In genomic region chr6:156513504-156513903, GRCh38 we compare ENCODE assay signal across 26 cellular contexts.
"Had no signal": no experiment of that assay in that cellular context is flagged by ENCODE, and none has a peak within 500 bp of the region (broad histone marks: within the 10 kb centered on the region; RNA-seq: fewer than 3 reads in every experiment).

No MANE protein-coding gene starts in this region.

- H3K4me3 Mint-ChIP-seq: activated CD8-positive, alpha-beta T cell treated with anti-CD3 and anti-CD28 coated beads for 36 hours; activated naive CD4-positive, alpha-beta T cell treated with anti-CD3 and anti-CD28 coated beads for 36 hours; activated naive CD4-positive, alpha-beta T cell treated with anti-CD3 and anti-CD28 coated beads, Interleukin-2, amount 50 U/mL, for 24 hours; activated naive CD8-positive, alpha-beta T cell treated with anti-CD3 and anti-CD28 coated beads for 36 hours; activated naive CD8-positive, alpha-beta T cell treated with anti-CD3 and anti-CD28 coated beads, Interleukin-2, amount 50 U/mL, for 24 hours; activated T-helper 1 cell treated with anti-CD3 and anti-CD28 coated beads, Interleukin-12 subunit alpha, Interleukin-12 subunit beta, Interleukin-2, Interleukin-4 antibody, amounts not matched to agents 30 ng/mL and 10 ng/mL and 1 ng/mL, durations not matched to agents 14 hours and 24 hours and 36 hours; WTC11 had no signal

- H3K27ac Mint-ChIP-seq: activated CD8-positive, alpha-beta T cell treated with anti-CD3 and anti-CD28 coated beads for 36 hours; activated naive CD4-positive, alpha-beta T cell treated with anti-CD3 and anti-CD28 coated beads for 36 hours; activated naive CD4-positive, alpha-beta T cell treated with anti-CD3 and anti-CD28 coated beads, Interleukin-2, amount 50 U/mL, for 24 hours; activated naive CD8-positive, alpha-beta T cell treated with anti-CD3 and anti-CD28 coated beads for 36 hours; activated naive CD8-positive, alpha-beta T cell treated with anti-CD3 and anti-CD28 coated beads, Interleukin-2, amount 50 U/mL, for 24 hours; activated T-helper 1 cell treated with anti-CD3 and anti-CD28 coated beads, Interleukin-12 subunit alpha, Interleukin-12 subunit beta, Interleukin-2, Interleukin-4 antibody, amounts not matched to agents 30 ng/mL and 10 ng/mL and 1 ng/mL, durations not matched to agents 14 hours and 24 hours and 36 hours; activated T-helper 2 cell treated with anti-CD3 and anti-CD28 coated beads, Interferon-gamma antibody, Interleukin-2, Interleukin-4, amounts not matched to agents 10 μg/mL and 5 μg/mL and 100 μg/mL, durations not matched to agents 14 hours and 24 hours and 36 hours; WTC11 had no signal

- H3K9me3 Mint-ChIP-seq: activated naive CD4-positive, alpha-beta T cell treated with anti-CD3 and anti-CD28 coated beads for 36 hours; activated naive CD8-positive, alpha-beta T cell treated with anti-CD3 and anti-CD28 coated beads for 36 hours; activated naive CD8-positive, alpha-beta T cell treated with anti-CD3 and anti-CD28 coated beads, Interleukin-2, amount 50 U/mL, for 24 hours; activated T-helper 2 cell treated with anti-CD3 and anti-CD28 coated beads, Interferon-gamma antibody, Interleukin-2, Interleukin-4, amounts not matched to agents 10 μg/mL and 5 μg/mL and 100 μg/mL, durations not matched to agents 14 hours and 24 hours and 36 hours; WTC11 had no signal

- H3K36me3 Mint-ChIP-seq: activated naive CD4-positive, alpha-beta T cell treated with anti-CD3 and anti-CD28 coated beads, Interleukin-2, amount 50 U/mL, for 24 hours; activated naive CD8-positive, alpha-beta T cell treated with anti-CD3 and anti-CD28 coated beads for 36 hours had no signal

- H3K4me1 ChIP-seq: adrenal gland, body of pancreas, colonic mucosa had no signal

- ATAC-seq: activated CD8-positive, alpha-beta T cell treated with anti-CD3 and anti-CD28 coated beads for 36 hours; activated naive CD8-positive, alpha-beta T cell treated with anti-CD3 and anti-CD28 coated beads, Interleukin-2, amount 50 U/mL, for 24 hours; body of pancreas; WTC11 had no signal

- DNase-seq: activated CD4-positive, alpha-beta T cell treated with anti-CD3 and anti-CD28 coated beads for 48 hours; activated CD4-positive, alpha-beta T cell treated with anti-CD3 and anti-CD28 coated beads, Interleukin-2, amount 50 U/mL, for 1 hour; activated CD4-positive, alpha-beta T cell treated with anti-CD3 and anti-CD28 coated beads, Interleukin-2, amount 50 U/mL, for 48 hours; activated CD8-positive, alpha-beta memory T cell treated with anti-CD3 and anti-CD28 coated beads for 24 hours; activated CD8-positive, alpha-beta T cell treated with anti-CD3 and anti-CD28 coated beads for 36 hours; activated effector memory CD4-positive, alpha-beta T cell treated with anti-CD3 and anti-CD28 coated beads, Interleukin-2, amount 50 U/mL, for 16 hours; activated naive CD4-positive, alpha-beta T cell treated with anti-CD3 and anti-CD28 coated beads for 36 hours; activated naive CD8-positive, alpha-beta T cell treated with anti-CD3 and anti-CD28 coated beads for 36 hours; activated naive CD8-positive, alpha-beta T cell treated with anti-CD3 and anti-CD28 coated beads, Interleukin-2, amount 50 U/mL, for 24 hours; activated T-cell treated with anti-CD3 and anti-CD28 coated beads, Interleukin-2, amount 50 U/mL, for 48 hours; adrenal gland; amygdala; aorta; body of pancreas; caudate nucleus; colonic mucosa; effector CD8-positive, alpha-beta T cell; foreskin fibroblast; head of caudate nucleus; T-helper 2 cell had no signal

- H3K36me3 ChIP-seq: adrenal gland, colonic mucosa had no signal

- H3K4me3 ChIP-seq: adrenal gland, body of pancreas, colonic mucosa had no signal

- H3K27me3 ChIP-seq: adrenal gland, body of pancreas, colonic mucosa had no signal

- H3K4me1 Mint-ChIP-seq: activated naive CD4-positive, alpha-beta T cell treated with anti-CD3 and anti-CD28 coated beads, Interleukin-2, amount 50 U/mL, for 24 hours; WTC11 had no signal

- H3K9me3 ChIP-seq: adrenal gland, body of pancreas, colonic mucosa had no signal

- H3K27ac ChIP-seq: adrenal gland, body of pancreas, colonic mucosa, epithelial cell of prostate, VCaP had no signal
